In the genomic region with DNA sequence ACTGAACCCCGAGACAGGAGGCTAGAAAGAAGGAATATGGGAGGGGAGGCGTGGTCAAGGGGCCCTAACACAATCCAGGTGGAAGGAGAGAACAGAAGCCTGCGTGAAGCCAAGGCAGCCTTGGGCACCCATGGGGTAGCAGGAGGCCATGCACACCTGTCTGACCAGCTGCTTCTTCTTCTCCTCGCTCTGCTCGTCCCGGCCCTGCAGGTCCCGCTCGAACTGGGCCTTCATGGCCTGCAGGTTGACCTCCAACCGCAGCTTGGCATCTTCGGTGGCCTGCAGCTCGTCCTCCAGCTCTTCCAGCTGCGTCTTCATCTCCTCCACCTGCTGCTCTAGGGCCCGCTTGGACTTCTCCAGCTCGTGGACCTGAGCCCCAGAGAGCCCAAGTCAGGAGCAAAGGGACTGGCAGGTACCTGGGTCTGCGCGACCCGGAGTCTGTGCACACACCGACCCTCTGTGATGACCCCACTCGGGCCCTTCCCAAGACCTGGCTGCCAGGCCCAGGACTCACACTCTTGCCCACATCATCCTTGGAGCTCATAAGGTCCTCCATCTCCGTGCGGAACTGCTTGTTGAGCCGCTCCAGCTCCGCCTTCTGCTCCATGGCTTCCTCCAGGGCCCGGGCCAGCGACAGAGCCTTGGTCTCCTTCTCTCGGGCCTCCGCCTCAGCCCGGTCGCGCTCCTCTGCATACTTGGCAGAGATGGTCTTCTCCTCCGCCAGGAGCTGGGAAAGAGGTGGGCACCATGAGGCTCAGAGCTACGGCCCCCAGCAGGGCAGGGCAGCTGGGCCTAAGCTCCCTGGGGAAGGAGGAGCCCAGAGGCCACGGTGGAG, we compare ENCODE assay signal across 10 cellular contexts. TPM values are rescaled to one million over a fixed set of nuclear protein-coding genes. Genes with fewer than 3 reads are reported as not detected.
DNase-seq lines count a peak whose midpoint lies in the region; ATAC-seq and TF ChIP-seq lines count a peak whose summit lies in the region.
"Had no signal": no experiment of that assay in that cellular context is flagged by ENCODE, and none has a peak within 500 bp of the region (broad histone marks: within the 10 kb centered on the region; RNA-seq: fewer than 3 reads in every experiment).

No MANE protein-coding gene starts in this region.

- CTCF ChIA-PET in MCF 10A (lab: Yijun Ruan, JAX) = interaction anchor here (0.6 to 3.5 kb wide), 6 partner anchors 9 to 752 kb away, joined by 3 to 18 read pairs (median 6); no protein-coding TSS in a partner anchor
- CTCF ChIA-PET in PC-3 (lab: Charles Lee) = no interaction called here

- H3K27ac ChIP-seq in breast epithelium (peak overlapping the region in 1 of 2 donors; percentile 4), PC-3 (ENCODE audit: low read length) (no peak overlapping the region), esophagus squamous epithelium (peak overlapping the region in 3 of 4 donors; percentile 15 to 65 (median 25)), stomach (peak overlapping the region in 2 of 5 donors; percentile 17 to 51)

- no peaks in the 10 kb centered on the region for H3K27me3 Mint-ChIP-seq in MCF 10A (ENCODE audit: insufficient read depth, unreplicated experiment)
- no peaks in the 10 kb centered on the region for H3K27me3 Mint-ChIP-seq in stimulated activated naive CD8-positive, alpha-beta T cell treated with anti-CD3 and anti-CD28 coated beads, Interleukin-15, amount 100 ng/mL, for 72 hours

- no peaks in the 10 kb centered on the region for H3K27me3 ChIP-seq in breast epithelium
- H3K27me3 ChIP-seq in PC-3 (ENCODE audit: low read length) = no peaks in the 10 kb centered on the region
- H3K27me3 ChIP-seq in esophagus squamous epithelium = no peaks in the 10 kb centered on the region
- H3K27me3 ChIP-seq in stomach = no peaks in the 10 kb centered on the region
- H3K27me3 ChIP-seq: BE2C had no signal

- no peaks in the 10 kb centered on the region for H3K4me1 Mint-ChIP-seq in MCF 10A (ENCODE audit: insufficient read depth, unreplicated experiment)
- H3K4me1 Mint-ChIP-seq in stimulated activated naive CD8-positive, alpha-beta T cell treated with anti-CD3 and anti-CD28 coated beads, Interleukin-15, amount 100 ng/mL, for 72 hours = peaks cover 63% of the 10 kb centered on the region

- BruUV-seq in MCF 10A (replicated peaks; lab: Mats Ljungman, UMichigan) = TSS peak; percentile 86
- TSS peak; percentile 80 for BruUV-seq in PC-3 (replicated peaks; lab: Mats Ljungman, UMichigan)

- H3K4me1 ChIP-seq in breast epithelium (no peaks in the 10 kb centered on the region), PC-3 (ENCODE audit: insufficient read depth, low read length) (no peaks in the 10 kb centered on the region), esophagus squamous epithelium (peaks cover 0 to 51% (median 7%) of the 10 kb centered on the region in 3 donors), stomach (peaks cover 0 to 26% (median 12%) of the 10 kb centered on the region in 4 donors)
- H3K4me1 ChIP-seq: BE2C had no signal

- no peaks in the 10 kb centered on the region for H3K9me3 ChIP-seq in breast epithelium
- no peaks in the 10 kb centered on the region for H3K9me3 ChIP-seq in PC-3 (ENCODE audit: low read length)
- no peaks in the 10 kb centered on the region for H3K9me3 ChIP-seq in esophagus squamous epithelium
- H3K9me3 ChIP-seq in stomach = no peaks in the 10 kb centered on the region
- H3K9me3 ChIP-seq: BE2C had no signal

- DNase-seq in MCF 10A (ENCODE audit: unreplicated experiment) (no peak), breast epithelium (ENCODE audit: low spot score in 2 of 2) (no peak), PC-3 (no peak), esophagus squamous epithelium (lab: John Stamatoyannopoulos, UW) (no peak), stomach (no peak), COR-L47 (lab: John Stamatoyannopoulos, UW) (no peak)
- no peak for DNase-seq in stimulated activated naive CD8-positive, alpha-beta T cell treated with anti-CD3 and anti-CD28 coated beads, Interleukin-15, amount 100 ng/mL, for 72 hours
- DNase-seq: BE2C, erythroblast had no signal

- no peaks in the 10 kb centered on the region for H3K9me3 Mint-ChIP-seq in MCF 10A (ENCODE audit: unreplicated experiment)
- peaks cover 0 to 7% of the 10 kb centered on the region in 2 donors for H3K9me3 Mint-ChIP-seq in stimulated activated naive CD8-positive, alpha-beta T cell treated with anti-CD3 and anti-CD28 coated beads, Interleukin-15, amount 100 ng/mL, for 72 hours

- no peaks in the 10 kb centered on the region for H4K20me1 ChIP-seq in PC-3 (ENCODE audit: low read length)

- no peak for TF ChIP-seq EP300 in stomach (IDR thresholded peaks at IDR 0.05)

- peaks cover 41% of the 10 kb centered on the region for H3K36me3 ChIP-seq in breast epithelium
- peaks cover 61% of the 10 kb centered on the region for H3K36me3 ChIP-seq in PC-3 (ENCODE audit: low read depth, low read length)
- peaks cover 70 to 100% (median 83%) of the 10 kb centered on the region in 3 donors for H3K36me3 ChIP-seq in esophagus squamous epithelium
- peaks cover 83 to 98% (median 96%) of the 10 kb centered on the region in 4 donors for H3K36me3 ChIP-seq in stomach

- H3K36me3 Mint-ChIP-seq in MCF 10A (ENCODE audit: insufficient read depth, unreplicated experiment) = peaks cover 94% of the 10 kb centered on the region

- ATAC-seq in PC-3 (no peak), GM18517 (IDR thresholded peaks at IDR 0.05; ENCODE audit: unreplicated experiment) (no peak)
- ATAC-seq in stimulated activated naive CD8-positive, alpha-beta T cell treated with anti-CD3 and anti-CD28 coated beads, Interleukin-15, amount 100 ng/mL, for 72 hours = no peak

- H3K4me2 ChIP-seq in PC-3 (ENCODE audit: low read length) = no peak overlapping the region

- TF ChIP-seq POLR2A in breast epithelium (IDR thresholded peaks at IDR 0.05) (no peak), esophagus squamous epithelium (IDR thresholded peaks at IDR 0.05) (no peak), stomach (IDR thresholded peaks at IDR 0.05) (no peak)

- H3K9me2 ChIP-seq in PC-3 (replicated peaks; ENCODE audit: low read length) = no peaks in the 10 kb centered on the region

- no peaks in the 10 kb centered on the region for H3K79me2 ChIP-seq in PC-3 (ENCODE audit: low read length)

- H3K4me3 Mint-ChIP-seq in MCF 10A (ENCODE audit: unreplicated experiment) = no peak overlapping the region
- H3K4me3 Mint-ChIP-seq in stimulated activated naive CD8-positive, alpha-beta T cell treated with anti-CD3 and anti-CD28 coated beads, Interleukin-15, amount 100 ng/mL, for 72 hours = no peak overlapping the region

- TF ChIP-seq CTCF in MCF 10A (IDR thresholded peaks at IDR 0.05; ENCODE audit: unreplicated experiment) (no peak), breast epithelium (IDR thresholded peaks at IDR 0.05) (no peak), PC-3 (conservative IDR thresholded peaks at IDR 0.05; ENCODE audit: low read depth, low read length) (no peak), esophagus squamous epithelium (IDR thresholded peaks at IDR 0.05) (no peak), stomach (IDR thresholded peaks at IDR 0.05) (no peak)

- H3K27ac Mint-ChIP-seq in MCF 10A (ENCODE audit: low read depth, unreplicated experiment) = peak overlapping the region; percentile 19
- peak overlapping the region; percentile 37 to 88 for H3K27ac Mint-ChIP-seq in stimulated activated naive CD8-positive, alpha-beta T cell treated with anti-CD3 and anti-CD28 coated beads, Interleukin-15, amount 100 ng/mL, for 72 hours

- H3K4me3 ChIP-seq in breast epithelium (no peak overlapping the region), PC-3 (ENCODE audit: low read length) (no peak overlapping the region), esophagus squamous epithelium (no peak overlapping the region), stomach (no peak overlapping the region)

- WGBS in esophagus squamous epithelium, 2 donors = 86% methylated on average over 15 to 28 of the region's 33 CpGs
- 82 to 95% (median 91%) methylated on average over 25 to 33 of the region's 33 CpGs for WGBS in stomach, 5 donors

- no peaks in the 10 kb centered on the region for H3F3A ChIP-seq in PC-3 (ENCODE audit: low read length, unreplicated experiment)

- no peak overlapping the region for H2AFZ ChIP-seq in PC-3 (ENCODE audit: low read length)

- intact Hi-C loops in MCF 10A (cut with micrococcal nuclease) (no loop called here), breast epithelium (cut with DNase I; ENCODE audit: low total_unique reads) (no loop called here), PC-3 (cut with micrococcal nuclease) (no loop called here), esophagus squamous epithelium (cut with DNase I) (no loop called here), stomach (cut with DNase I; ENCODE audit: low total_unique reads) (no loop called here)

- POLR2A ChIA-PET in MCF 10A (lab: Yijun Ruan, JAX) (no interaction called here), PC-3 (lab: Charles Lee; ENCODE audit: unreplicated experiment) (interaction anchor here (0.6 kb wide), 1 partner anchor 487 kb away, joined by 4 read pairs; no protein-coding TSS in a partner anchor)

- no peak overlapping the region for H3K9ac ChIP-seq in PC-3 (ENCODE audit: low read length)

RNA-seq across cellular contexts. Expression of a gene that starts 35.9 kb away (rescaled TPM):
- total RNA-seq in MCF 10A (2022) = 0.14 and 0.69 TPM in 2 replicates
- total RNA-seq in breast epithelium = 10 to 100 TPM in 2 of 3 donors, 1 to 10 TPM in 1; 5.9 to 38.3 (median 22.2) TPM
- total RNA-seq in PC-3 (2014; rRNA removed) = 0.52 TPM in 1 of 2 replicates, not detected in the other
- total RNA-seq in esophagus squamous epithelium = 10 to 100 TPM in 3 of 4 donors, 1 to 10 TPM in 1; 8.4 to 49.3 (median 20.6) TPM
- 10 to 100 TPM in 4 of 5 donors, 1 to 10 TPM in 1; 5.2 to 87.5 (median 38.2) TPM for total RNA-seq in stomach
- polyA plus RNA-seq in stomach = 10 to 100 TPM in 2 of 3 donors, 1 to 10 TPM in 1; 7.3 to 58.1 (median 38.9) TPM

RNA-seq across cellular contexts. Expression of a gene that starts 49.5 kb away (rescaled TPM):
- total RNA-seq in MCF 10A (2022) (16.0 and 38.7 TPM in 2 replicates), breast epithelium (100 to 1,000 TPM in 1 of 3 donors, 10 to 100 TPM in 2; 50.4 to 112 (median 73.8) TPM), PC-3 (2014; rRNA removed) (9.7 and 15.7 TPM in 2 replicates), esophagus squamous epithelium (10 to 100 TPM; 14.6 to 44.5 (median 23.5) TPM), stomach (100 to 1,000 TPM in 1 of 5 donors, 10 to 100 TPM in 4; 11.6 to 101 (median 44.9) TPM)
- polyA plus RNA-seq in stomach = 10 to 100 TPM; 18.8 to 36.9 (median 20.7) TPM
